ENCODE assay signal across 23 cellular contexts in genomic region chr2:135638825-135639224, GRCh38.
"Had no signal": no experiment of that assay in that cellular context is flagged by ENCODE, and none has a peak within 500 bp of the region (broad histone marks: within the 10 kb centered on the region; RNA-seq: fewer than 3 reads in every experiment).

No MANE protein-coding gene starts in this region.

- H3K27me3 Mint-ChIP-seq: activated CD4-positive, alpha-beta memory T cell treated with anti-CD3 and anti-CD28 coated beads for 36 hours; activated CD4-positive, alpha-beta T cell treated with anti-CD3 and anti-CD28 coated beads, Interleukin-2, amount 10 ng/mL, durations not matched to agents 7 days and 5 days; activated naive CD8-positive, alpha-beta T cell; brain had no signal

- H3K9me3 Mint-ChIP-seq: activated CD4-positive, alpha-beta memory T cell treated with anti-CD3 and anti-CD28 coated beads for 36 hours; activated CD4-positive, alpha-beta T cell treated with anti-CD3 and anti-CD28 coated beads, Interleukin-2, amount 10 ng/mL, durations not matched to agents 7 days and 5 days; activated T-cell treated with anti-CD3 and anti-CD28 coated beads, Interleukin-2, amount 50 U/mL, for 4 hours; brain had no signal

- H3K27ac ChIP-seq: VCaP had no signal

- H3K4me1 Mint-ChIP-seq: brain had no signal

- DNase-seq: activated CD4-positive, alpha-beta memory T cell treated with anti-CD3 and anti-CD28 coated beads for 36 hours; activated CD4-positive, alpha-beta T cell treated with anti-CD3 and anti-CD28 coated beads, Interleukin-2, amount 10 ng/mL, durations not matched to agents 7 days and 5 days; activated CD4-positive, CD25-positive, alpha-beta regulatory T cell; activated CD8-positive, alpha-beta memory T cell treated with anti-CD3 and anti-CD28 coated beads for 24 hours; activated effector memory CD4-positive, alpha-beta T cell treated with anti-CD3 and anti-CD28 coated beads, Interleukin-2, amount 50 U/mL, for 16 hours; activated naive CD4-positive, alpha-beta T cell treated with Interleukin-2 at 50 U/mL for 16 hours; activated T-cell treated with anti-CD3 and anti-CD28 coated beads, Interleukin-2, amount 50 U/mL, for 4 hours; amygdala; IMR-90; Kasumi-1; KBM-7; NCI-H1105 treated with DMSO at 0.1 percent for 48 hours; NCI-H1436 treated with DMSO at 0.1 percent for 48 hours; NCI-H187 treated with DMSO at 0.1 percent for 48 hours; NCI-H2081 treated with DMSO at 0.1 percent for 48 hours; NCI-H226; NCI-H524 treated with DMSO at 0.1 percent for 48 hours; NCI-H774; SIG-M5; T-helper 1 cell had no signal

- ATAC-seq: activated T-cell treated with anti-CD3 and anti-CD28 coated beads, Interleukin-2, amount 50 U/mL, for 4 hours had no signal

- H3K4me3 Mint-ChIP-seq: activated CD4-positive, alpha-beta memory T cell treated with anti-CD3 and anti-CD28 coated beads for 36 hours; activated CD4-positive, alpha-beta T cell treated with anti-CD3 and anti-CD28 coated beads, Interleukin-2, amount 10 ng/mL, durations not matched to agents 7 days and 5 days; activated naive CD8-positive, alpha-beta T cell; activated T-cell treated with anti-CD3 and anti-CD28 coated beads, Interleukin-2, amount 50 U/mL, for 4 hours; brain had no signal

- H3K27ac Mint-ChIP-seq: activated CD4-positive, alpha-beta memory T cell treated with anti-CD3 and anti-CD28 coated beads for 36 hours; activated CD4-positive, alpha-beta T cell treated with anti-CD3 and anti-CD28 coated beads, Interleukin-2, amount 10 ng/mL, durations not matched to agents 7 days and 5 days; activated naive CD8-positive, alpha-beta T cell; brain had no signal
